Comparison of ENCODE assay signal across 1 cellular context in genomic region chr10:12262278-12262981, GRCh38.
A peak's percentile ranks its signal among the peaks of the same experiment; 100 is the strongest.
TF ChIP-seq lines count a peak whose summit lies in the region.

No MANE protein-coding gene starts in this region.

TF ChIP-seq in HepG2, 621 proteins besides CTCF, POLR2A, EP300 and RAD21 (continued from another document and continues in another):
- no peak for TF ChIP-seq KDM3A (CRISPR knock-in tag; IDR thresholded peaks at IDR 0.05; ENCODE audit: low read depth)
- TF ChIP-seq ZNF598 (CRISPR knock-in tag; IDR thresholded peaks at IDR 0.05; ENCODE audit: borderline replicate concordance): no peak
- peak; percentile 83 for TF ChIP-seq SKIL (CRISPR knock-in tag; IDR thresholded peaks at IDR 0.05; ENCODE audit: borderline replicate concordance)
- TF ChIP-seq, protein P1, sequence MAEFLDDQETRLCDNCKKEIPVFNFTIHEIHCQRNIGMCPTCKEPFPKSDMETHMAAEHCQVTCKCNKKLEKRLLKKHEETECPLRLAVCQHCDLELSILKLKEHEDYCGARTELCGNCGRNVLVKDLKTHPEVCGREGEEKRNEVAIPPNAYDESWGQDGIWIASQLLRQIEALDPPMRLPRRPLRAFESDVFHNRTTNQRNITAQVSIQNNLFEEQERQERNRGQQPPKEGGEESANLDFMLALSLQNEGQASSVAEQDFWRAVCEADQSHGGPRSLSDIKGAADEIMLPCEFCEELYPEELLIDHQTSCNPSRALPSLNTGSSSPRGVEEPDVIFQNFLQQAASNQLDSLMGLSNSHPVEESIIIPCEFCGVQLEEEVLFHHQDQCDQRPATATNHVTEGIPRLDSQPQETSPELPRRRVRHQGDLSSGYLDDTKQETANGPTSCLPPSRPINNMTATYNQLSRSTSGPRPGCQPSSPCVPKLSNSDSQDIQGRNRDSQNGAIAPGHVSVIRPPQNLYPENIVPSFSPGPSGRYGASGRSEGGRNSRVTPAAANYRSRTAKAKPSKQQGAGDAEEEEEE (CRISPR knock-in tag; IDR thresholded peaks at IDR 0.05; ENCODE audit: borderline replicate concordance): no peak
- TF ChIP-seq, protein P2, sequence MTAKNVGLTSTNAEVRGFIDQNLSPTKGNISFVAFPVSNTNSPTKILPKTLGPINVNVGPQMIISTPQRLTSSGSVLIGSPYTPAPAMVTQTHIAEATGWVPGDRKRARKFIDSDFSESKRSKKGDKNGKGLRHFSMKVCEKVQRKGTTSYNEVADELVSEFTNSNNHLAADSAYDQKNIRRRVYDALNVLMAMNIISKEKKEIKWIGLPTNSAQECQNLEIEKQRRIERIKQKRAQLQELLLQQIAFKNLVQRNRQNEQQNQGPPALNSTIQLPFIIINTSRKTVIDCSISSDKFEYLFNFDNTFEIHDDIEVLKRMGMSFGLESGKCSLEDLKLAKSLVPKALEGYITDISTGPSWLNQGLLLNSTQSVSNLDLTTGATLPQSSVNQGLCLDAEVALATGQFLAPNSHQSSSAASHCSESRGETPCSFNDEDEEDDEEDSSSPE (CRISPR knock-in tag; IDR thresholded peaks at IDR 0.05): no peak
- TF ChIP-seq ZNF567 (CRISPR knock-in tag; IDR thresholded peaks at IDR 0.05; ENCODE audit: borderline replicate concordance): no peak
- peak; percentile 44; the same call in 1 of the 2 replicates for TF ChIP-seq DPF2 (CRISPR knock-in tag; IDR thresholded peaks at IDR 0.05; ENCODE audit: borderline replicate concordance, low read depth)
- TF ChIP-seq ZNF432 (CRISPR knock-in tag; IDR thresholded peaks at IDR 0.05; ENCODE audit: borderline replicate concordance): no peak
- TF ChIP-seq THRA (CRISPR knock-in tag; IDR thresholded peaks at IDR 0.05; ENCODE audit: borderline replicate concordance): peak; percentile 72; the same call in 1 of the 2 replicates
- no peak for TF ChIP-seq CEBPZ (IDR thresholded peaks at IDR 0.05; ENCODE audit: low read length)
- peak; percentile 43; the same call in 1 of the 2 replicates for TF ChIP-seq SAP130 (CRISPR knock-in tag; IDR thresholded peaks at IDR 0.05; ENCODE audit: low read depth)
- TF ChIP-seq MLX (CRISPR knock-in tag; IDR thresholded peaks at IDR 0.05): no peak
- no peak for TF ChIP-seq ETS1 (CRISPR knock-in tag; IDR thresholded peaks at IDR 0.05)
- no peak for TF ChIP-seq CREM (IDR thresholded peaks at IDR 0.05)
- TF ChIP-seq CREM (CRISPR knock-in tag; IDR thresholded peaks at IDR 0.05): no peak
- TF ChIP-seq NCOA2 (CRISPR knock-in tag; IDR thresholded peaks at IDR 0.05): peak; percentile 50; the same call in 1 of the 2 replicates
- no peak for TF ChIP-seq SSRP1 (CRISPR knock-in tag; IDR thresholded peaks at IDR 0.05)
- no peak for TF ChIP-seq ZNF205 (CRISPR knock-in tag; IDR thresholded peaks at IDR 0.05)
- TF ChIP-seq GATAD1 (CRISPR knock-in tag; IDR thresholded peaks at IDR 0.05): no peak
- TF ChIP-seq MED8 (CRISPR knock-in tag; IDR thresholded peaks at IDR 0.05; ENCODE audit: insufficient replicate concordance): no peak
- TF ChIP-seq ZNF687 (CRISPR knock-in tag; IDR thresholded peaks at IDR 0.05): no peak
- no peak for TF ChIP-seq MTF1 (CRISPR knock-in tag; IDR thresholded peaks at IDR 0.05)
- peak; percentile 62; the same call in 1 of the 2 replicates for TF ChIP-seq RERE (CRISPR knock-in tag; IDR thresholded peaks at IDR 0.05; ENCODE audit: low read depth)
- TF ChIP-seq ZNF775 (CRISPR knock-in tag; IDR thresholded peaks at IDR 0.05; ENCODE audit: borderline replicate concordance): no peak
- TF ChIP-seq NR1H2 (CRISPR knock-in tag; IDR thresholded peaks at IDR 0.05; ENCODE audit: borderline replicate concordance, low read depth): no peak
- TF ChIP-seq SMYD3 (CRISPR knock-in tag; IDR thresholded peaks at IDR 0.05): 0 out of 2 replicates have a peak, but pooled peaks have one; percentile 25
- peak; percentile 87 for TF ChIP-seq ISL2 (CRISPR knock-in tag; IDR thresholded peaks at IDR 0.05)
- peak; percentile 33; the same call in 1 of the 2 replicates for TF ChIP-seq RXRB (CRISPR knock-in tag; IDR thresholded peaks at IDR 0.05; ENCODE audit: borderline replicate concordance)
- TF ChIP-seq FOXA3 (CRISPR knock-in tag; IDR thresholded peaks at IDR 0.05): peak; percentile 77
- peak; percentile 44; the same call in 1 of the 2 replicates for TF ChIP-seq SIX1 (CRISPR knock-in tag; IDR thresholded peaks at IDR 0.05; ENCODE audit: borderline replicate concordance)
- TF ChIP-seq MBD4 (IDR thresholded peaks at IDR 0.05; ENCODE audit: borderline replicate concordance, low read length): no peak
- 0 out of 2 replicates have a peak, but pooled peaks have one; percentile 23 for TF ChIP-seq SP5 (CRISPR knock-in tag; IDR thresholded peaks at IDR 0.05; ENCODE audit: borderline replicate concordance, low read depth)
- no peak for TF ChIP-seq TEAD3 (CRISPR knock-in tag; optimal IDR thresholded peaks at IDR 0.05; ENCODE audit: borderline replicate concordance)
- 0 out of 2 replicates have a peak, but pooled peaks have one; percentile 19 for TF ChIP-seq FOSL2 (CRISPR knock-in tag; IDR thresholded peaks at IDR 0.05)
